25 cellular contexts compared by ENCODE assay signal in the genomic region with DNA sequence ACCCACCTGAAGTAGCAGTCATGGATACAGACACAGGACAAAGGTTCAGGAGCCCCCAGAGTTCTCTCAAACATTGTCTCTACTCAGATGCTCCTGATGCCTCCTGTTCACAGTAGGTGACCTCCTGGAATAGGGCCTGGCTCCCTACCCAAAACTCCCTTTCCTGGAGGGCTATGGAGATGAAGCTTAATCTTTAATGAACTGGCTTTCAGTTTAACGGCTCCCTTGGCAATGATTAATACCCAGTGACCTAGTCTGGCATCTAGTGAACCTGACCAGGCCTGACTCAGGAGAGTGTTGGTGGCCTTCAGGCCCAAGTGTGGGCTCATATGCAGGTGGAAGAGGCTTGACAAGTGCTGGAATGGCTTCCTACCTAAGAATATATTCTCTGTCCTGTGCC.
A peak's percentile ranks its signal among the peaks of the same experiment; 100 is the strongest.
DNase-seq lines count a peak whose midpoint lies in the region; ATAC-seq, FAIRE-seq and TF ChIP-seq lines count a peak whose summit lies in the region.
"Had no signal": no experiment of that assay in that cellular context is flagged by ENCODE, and none has a peak within 500 bp of the region (broad histone marks: within the 10 kb centered on the region; RNA-seq: fewer than 3 reads in every experiment).

No MANE protein-coding gene starts in this region.

- intact Hi-C loops in OCI-LY7 (cut with micrococcal nuclease; ENCODE audit: unreplicated experiment), result no loop called here

- H3K9me3 Mint-ChIP-seq in nephron, result no peaks in the 10 kb centered on the region
- H3K9me3 Mint-ChIP-seq: activated naive CD4-positive, alpha-beta T cell treated with anti-CD3 and anti-CD28 coated beads, Interleukin-2, amount 10 ng/mL, durations not matched to agents 7 days and 5 days; activated T-helper 1 cell treated with anti-CD3 and anti-CD28 coated beads, Interleukin-12 subunit alpha, Interleukin-12 subunit beta, Interleukin-2, Interleukin-4 antibody, amounts not matched to agents 30 ng/mL and 10 ng/mL and 1 ng/mL, durations not matched to agents 14 hours and 24 hours and 36 hours; memory B cell had no signal

- H3K4me1 ChIP-seq in OCI-LY7 (ENCODE audit: insufficient read depth, low read length, poor library complexity, severe bottlenecking), result no peaks in the 10 kb centered on the region
- H3K4me1 ChIP-seq: testis had no signal

- H4K20me1 ChIP-seq in OCI-LY7 (ENCODE audit: insufficient read depth, low read length), result no peaks in the 10 kb centered on the region

- no peaks in the 10 kb centered on the region for H3K9me3 ChIP-seq in OCI-LY7 (ENCODE audit: low read length)
- H3K9me3 ChIP-seq: testis had no signal

- H3K36me3 Mint-ChIP-seq in nephron (ENCODE audit: low read depth), result no peaks in the 10 kb centered on the region
- H3K36me3 Mint-ChIP-seq: activated naive CD4-positive, alpha-beta T cell treated with anti-CD3 and anti-CD28 coated beads, Interleukin-2, amount 10 ng/mL, durations not matched to agents 7 days and 5 days; memory B cell had no signal

- no peaks in the 10 kb centered on the region for H3K36me3 ChIP-seq in OCI-LY7 (ENCODE audit: insufficient read depth, low read length)

- H3K27me3 Mint-ChIP-seq in nephron (ENCODE audit: low read depth), result peaks cover 48% of the 10 kb centered on the region
- H3K27me3 Mint-ChIP-seq: activated naive CD4-positive, alpha-beta T cell treated with anti-CD3 and anti-CD28 coated beads, Interleukin-2, amount 10 ng/mL, durations not matched to agents 7 days and 5 days; progenitor cell of endocrine pancreas had no signal

- H3K4me1 Mint-ChIP-seq in nephron, result peaks cover 25% of the 10 kb centered on the region
- H3K4me1 Mint-ChIP-seq: activated naive CD4-positive, alpha-beta T cell treated with anti-CD3 and anti-CD28 coated beads, Interleukin-2, amount 10 ng/mL, durations not matched to agents 7 days and 5 days had no signal

- no peak overlapping the region for H2AFZ ChIP-seq in OCI-LY7 (ENCODE audit: low read length)

- no peak overlapping the region for H3K4me3 Mint-ChIP-seq in nephron
- H3K4me3 Mint-ChIP-seq: activated naive CD4-positive, alpha-beta T cell treated with anti-CD3 and anti-CD28 coated beads, Interleukin-2, amount 10 ng/mL, durations not matched to agents 7 days and 5 days; activated T-helper 1 cell treated with anti-CD3 and anti-CD28 coated beads, Interleukin-12 subunit alpha, Interleukin-12 subunit beta, Interleukin-2, Interleukin-4 antibody, amounts not matched to agents 30 ng/mL and 10 ng/mL and 1 ng/mL, durations not matched to agents 14 hours and 24 hours and 36 hours; memory B cell had no signal

- TF ChIP-seq CTCF in nephron (IDR thresholded peaks at IDR 0.05; ENCODE audit: unreplicated experiment in 3 of 3), result no peak
- no peak for TF ChIP-seq CTCF in OCI-LY7 (conservative IDR thresholded peaks at IDR 0.05; ENCODE audit: low read length)

- H3K9me2 ChIP-seq in OCI-LY7 (ENCODE audit: insufficient read depth, low read length), result no peaks in the 10 kb centered on the region

- CTCF ChIA-PET in OCI-LY7 (lab: Charles Lee; ENCODE audit: unreplicated experiment), result interaction anchor here (0.7 kb wide), 1 partner anchor 24 kb away, joined by 3 read pairs; no protein-coding TSS in a partner anchor

- no peaks in the 10 kb centered on the region for H3K79me2 ChIP-seq in OCI-LY7 (ENCODE audit: insufficient read depth, low read depth, low read length)

- POLR2A ChIA-PET in OCI-LY7 (lab: Charles Lee), result no interaction called here

- peak; percentile 97 for FAIRE-seq in RCC 7860 (lab: Jason Lieb, UNC)
- FAIRE-seq: GM12891, keratinocyte, TTC549 had no signal

- peak overlapping the region; percentile 48 to 92 (median 89) for H3K27ac Mint-ChIP-seq in nephron
- H3K27ac Mint-ChIP-seq: activated naive CD4-positive, alpha-beta T cell treated with anti-CD3 and anti-CD28 coated beads, Interleukin-2, amount 10 ng/mL, durations not matched to agents 7 days and 5 days; activated T-helper 1 cell treated with anti-CD3 and anti-CD28 coated beads, Interleukin-12 subunit alpha, Interleukin-12 subunit beta, Interleukin-2, Interleukin-4 antibody, amounts not matched to agents 30 ng/mL and 10 ng/mL and 1 ng/mL, durations not matched to agents 14 hours and 24 hours and 36 hours; memory B cell; progenitor cell of endocrine pancreas had no signal

- H3K4me2 ChIP-seq in OCI-LY7 (ENCODE audit: low read length), result no peak overlapping the region

- no TSS peak for BruUV-seq in OCI-LY7 (replicated peaks; lab: Mats Ljungman, UMichigan)

- ATAC-seq in GM18870 (IDR thresholded peaks at IDR 0.05; ENCODE audit: unreplicated experiment) (peak; percentile 29), GM21423 (IDR thresholded peaks at IDR 0.05; ENCODE audit: unreplicated experiment) (peak; percentile 37), HG03025 (IDR thresholded peaks at IDR 0.05; ENCODE audit: low FRiP score, unreplicated experiment) (no peak)
- ATAC-seq: stimulated activated naive CD8-positive, alpha-beta T cell treated with anti-CD3 and anti-CD28 coated beads, Interleukin-15, Interleukin-2, amounts not matched to agents 100 U/mL and 50 U/mL, for 24 hours had no signal

- no peak overlapping the region for H3K27ac ChIP-seq in OCI-LY7 (ENCODE audit: low read depth, low read length, poor library complexity, severe bottlenecking)
- H3K27ac ChIP-seq: SK-N-MC, testis had no signal

- peak; percentile 76 for DNase-seq in RCC 7860 (ENCODE audit: low spot score)
- DNase-seq in OCI-LY7 (ENCODE audit: low spot score), result no peak
- no peak for DNase-seq in NCI-H524 treated with DMSO at 0.1 percent for 48 hours (lab: John Stamatoyannopoulos, UW)
- DNase-seq in GF-D8 (lab: John Stamatoyannopoulos, UW), result no peak
- DNase-seq: activated CD4-positive, alpha-beta T cell treated with anti-CD3 and anti-CD28 coated beads, Interleukin-2, amount 50 U/mL, for 48 hours; activated naive CD4-positive, alpha-beta T cell treated with anti-CD3 and anti-CD28 coated beads, Interleukin-2, amount 10 ng/mL, durations not matched to agents 7 days and 5 days; amniotic stem cell; effector CD4-positive, alpha-beta T cell; GOT3; NCI-H1436; NCI-H446; OCI-M1; stimulated activated naive CD8-positive, alpha-beta T cell treated with anti-CD3 and anti-CD28 coated beads, Interleukin-15, Interleukin-2, amounts not matched to agents 100 U/mL and 50 U/mL, for 24 hours; testis had no signal

- no peak overlapping the region for H3K4me3 ChIP-seq in OCI-LY7 (ENCODE audit: low read depth, low read length, poor library complexity, severe bottlenecking)
- H3K4me3 ChIP-seq: SK-N-MC, testis had no signal
